Comparison of ENCODE assay signal across 16 cellular contexts in genomic region chr2:112795720-112796119, GRCh38. TPM values are rescaled to one million over a fixed set of nuclear protein-coding genes. Genes with fewer than 3 reads are reported as not detected.
DNase-seq lines count a peak whose midpoint lies in the region; ATAC-seq and TF ChIP-seq lines count a peak whose summit lies in the region.
"Had no signal": no experiment of that assay in that cellular context is flagged by ENCODE, and none has a peak within 500 bp of the region (broad histone marks: within the 10 kb centered on the region; RNA-seq: fewer than 3 reads in every experiment).

No MANE protein-coding gene starts in this region.

- H3K27me3 ChIP-seq in RWPE2 (ENCODE audit: insufficient read depth, poor library complexity, severe bottlenecking) = no peaks in the 10 kb centered on the region
- H3K27me3 ChIP-seq in vagina = no peaks in the 10 kb centered on the region
- H3K27me3 ChIP-seq: BE2C, MG63 had no signal

- H3K4me3 ChIP-seq in RWPE2 (ENCODE audit: severe bottlenecking) (no peak overlapping the region), vagina (no peak overlapping the region)
- H3K4me3 ChIP-seq: MG63 had no signal

- TF ChIP-seq CTCF in RWPE2 (IDR thresholded peaks at IDR 0.05; ENCODE audit: poor library complexity, severe bottlenecking) (no peak), vagina (IDR thresholded peaks at IDR 0.05) (no peak)

- H3K4me1 ChIP-seq in RWPE2 (ENCODE audit: insufficient read depth, poor library complexity, severe bottlenecking) (peaks cover 35% of the 10 kb centered on the region), vagina (peaks cover 13% of the 10 kb centered on the region)
- H3K4me1 ChIP-seq: BE2C had no signal

- H3K27ac ChIP-seq in RWPE2 (ENCODE audit: poor library complexity, severe bottlenecking) = peak overlapping the region; percentile 99
- no peak overlapping the region for H3K27ac ChIP-seq in vagina

- peak; percentile 50 for DNase-seq in CD1c-positive myeloid dendritic cell (ENCODE audit: extremely low spot score)
- peak; percentile 74 for DNase-seq in KBM-7
- peak; percentile 73 for DNase-seq in RWPE2 (ENCODE audit: low spot score)
- DNase-seq in kidney tubule cell (ENCODE audit: low spot score) = peak; percentile 68
- DNase-seq in HUDEP-2 (lab: John Stamatoyannopoulos, UW; ENCODE audit: unreplicated experiment in 76 of 76) = no peak
- DNase-seq in vagina (ENCODE audit: extremely low spot score in 2 of 2) = no peak
- no peak for DNase-seq in activated CD8-positive, alpha-beta memory T cell treated with anti-CD3 and anti-CD28 coated beads for 24 hours
- DNase-seq: activated CD8-positive, alpha-beta T cell treated with anti-CD3 and anti-CD28 coated beads for 36 hours; activated naive CD4-positive, alpha-beta T cell; BE2C; central memory CD4-positive, alpha-beta T cell; MG63; NCI-H774 had no signal

- no peaks in the 10 kb centered on the region for H3K9me3 ChIP-seq in RWPE2 (ENCODE audit: severe bottlenecking)
- H3K9me3 ChIP-seq in vagina = no peaks in the 10 kb centered on the region
- H3K9me3 ChIP-seq: BE2C had no signal

- peak; percentile 68 for ATAC-seq in RWPE2 (ENCODE audit: low read depth)
- no peak for ATAC-seq in GM18907 (IDR thresholded peaks at IDR 0.05; ENCODE audit: unreplicated experiment)
- ATAC-seq: activated CD8-positive, alpha-beta T cell treated with anti-CD3 and anti-CD28 coated beads for 36 hours had no signal

- in situ Hi-C loops in KBM-7 (cut with MboI; ENCODE audit: low pct_unique_long_range_greater_than_20kb, low sequenced_read_pairs) = no loop called here

- no peaks in the 10 kb centered on the region for H3K36me3 ChIP-seq in RWPE2 (ENCODE audit: low read depth)
- no peaks in the 10 kb centered on the region for H3K36me3 ChIP-seq in vagina
- H3K36me3 ChIP-seq: BE2C, MG63 had no signal

- intact Hi-C loops in vagina (cut with DNase I) = no loop called here

- TF ChIP-seq POLR2A in vagina (IDR thresholded peaks at IDR 0.05) = no peak

RNA-seq across cellular contexts. Expression of gene IL1A, which starts 11.4 kb away (rescaled TPM):
- total RNA-seq in vagina = 0.98 TPM
- total RNA-seq: mesenteric fat pad had no signal

RNA-seq across cellular contexts. Expression of gene CKAP2L, which starts 31.3 kb away (rescaled TPM):
- 1.2 TPM for total RNA-seq in vagina
- total RNA-seq: mesenteric fat pad had no signal

RNA-seq across cellular contexts. Expression of gene IL1B, which starts 40.9 kb away (rescaled TPM):
- total RNA-seq in vagina = 2.5 TPM
- total RNA-seq: activated CD8-positive, alpha-beta T cell treated with anti-CD3 and anti-CD28 coated beads for 36 hours; endothelial cell of umbilical vein had no signal

Comparison
In these comparisons a context has a peak if more than half of its experiments do, and no peak if none do; other contexts are left out.
1. DNase-seq: peak in CD1c-positive myeloid dendritic cell (single experiment), KBM-7 (single experiment), RWPE2 (single experiment) and kidney tubule cell (single experiment); none in HUDEP-2 (0 of 76), vagina (0 of 2) and activated CD8-positive, alpha-beta memory T cell treated with anti-CD3 and anti-CD28 coated beads for 24 hours (single experiment).